In the genomic region with DNA sequence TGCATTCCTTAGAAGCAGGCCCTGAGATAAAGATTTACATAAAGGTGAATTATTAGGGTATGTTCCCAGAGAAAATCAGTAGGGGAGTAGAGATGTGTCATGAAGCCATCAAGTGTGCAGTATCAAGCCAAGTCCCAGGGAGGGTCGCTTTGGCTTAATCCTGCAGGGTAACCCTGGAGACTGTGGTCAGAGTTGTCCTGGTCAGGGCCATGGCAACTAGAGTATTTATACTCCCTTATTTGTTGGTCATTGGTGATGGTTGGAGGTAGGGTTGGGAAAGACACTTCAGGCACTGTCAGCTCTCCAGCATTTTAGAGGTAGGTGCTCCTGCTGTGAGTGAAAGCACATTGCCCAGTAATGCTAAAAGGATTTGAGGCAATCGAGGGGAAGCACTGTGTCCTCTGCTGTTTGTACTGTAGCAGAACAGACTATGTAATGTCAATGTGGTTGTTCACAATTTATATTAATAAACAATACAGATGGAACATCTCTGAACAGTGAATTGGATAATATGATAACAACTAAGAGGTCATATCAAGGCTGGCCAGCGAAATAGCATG, we compare ENCODE assay signal across 23 cellular contexts.
"Had no signal": no experiment of that assay in that cellular context is flagged by ENCODE, and none has a peak within 500 bp of the region (broad histone marks: within the 10 kb centered on the region; RNA-seq: fewer than 3 reads in every experiment).

No MANE protein-coding gene starts in this region.

- H3K27ac Mint-ChIP-seq: activated naive CD8-positive, alpha-beta T cell; activated T-helper 17 cell treated with anti-CD3 and anti-CD28 coated beads, Interleukin-2, amount 50 U/mL, for 72 hours; naive thymus-derived CD8-positive, alpha-beta T cell; neural progenitor cell; T-cell; T-helper 2 cell treated with Interferon-gamma antibody and Interleukin-4, amounts not matched to agents 5 μg/mL and 100 μg/mL, for 36 hours; WTC11 had no signal

- H3K27me3 Mint-ChIP-seq: activated naive CD8-positive, alpha-beta T cell; activated T-helper 17 cell treated with anti-CD3 and anti-CD28 coated beads, Interleukin-2, amount 50 U/mL, for 72 hours; naive thymus-derived CD8-positive, alpha-beta T cell; T-cell had no signal

- H3K27ac ChIP-seq: adrenal gland, ascending aorta, cardiac muscle cell, heart right ventricle, neural progenitor cell, upper lobe of right lung had no signal

- H3K36me3 ChIP-seq: neural progenitor cell had no signal

- H3K4me1 ChIP-seq: adrenal gland, ascending aorta, neural progenitor cell, upper lobe of right lung had no signal

- DNase-seq: activated naive CD4-positive, alpha-beta T cell; activated T-cell treated with anti-CD3 and anti-CD28 coated beads, Interleukin-2, amount 50 U/mL, for 1 hour; adrenal gland; dermis blood vessel endothelial cell; effector CD8-positive, alpha-beta T cell; erythroblast; foreskin fibroblast; heart right ventricle; islet precursor cell; left colon; naive thymus-derived CD8-positive, alpha-beta T cell; retina; stimulated activated CD4-positive, alpha-beta T cell treated with anti-CD3 and anti-CD28 coated beads, Interleukin-4, amount 100 ng/mL, for 24 hours; stimulated activated naive CD4-positive, alpha-beta T cell treated with Interleukin-2 at 50 U/mL for 16 hours; T-cell; upper lobe of right lung had no signal

- H3K4me1 Mint-ChIP-seq: activated T-helper 17 cell treated with anti-CD3 and anti-CD28 coated beads, Interleukin-2, amount 50 U/mL, for 72 hours; naive thymus-derived CD8-positive, alpha-beta T cell; WTC11 had no signal

- H3K36me3 Mint-ChIP-seq: WTC11 had no signal

- H3K9me3 Mint-ChIP-seq: activated T-helper 17 cell treated with anti-CD3 and anti-CD28 coated beads, Interleukin-2, amount 50 U/mL, for 72 hours; naive thymus-derived CD8-positive, alpha-beta T cell; neural progenitor cell; T-cell; T-helper 2 cell treated with Interferon-gamma antibody and Interleukin-4, amounts not matched to agents 5 μg/mL and 100 μg/mL, for 36 hours; WTC11 had no signal

- H3K9me3 ChIP-seq: adrenal gland, ascending aorta, heart right ventricle, upper lobe of right lung had no signal

- H3K4me3 Mint-ChIP-seq: activated naive CD8-positive, alpha-beta T cell; activated T-helper 17 cell treated with anti-CD3 and anti-CD28 coated beads, Interleukin-2, amount 50 U/mL, for 72 hours; naive thymus-derived CD8-positive, alpha-beta T cell; neural progenitor cell; T-cell; T-helper 2 cell treated with Interferon-gamma antibody and Interleukin-4, amounts not matched to agents 5 μg/mL and 100 μg/mL, for 36 hours; WTC11 had no signal

- H3K27me3 ChIP-seq: adrenal gland, ascending aorta, cardiac muscle cell, heart right ventricle, neural progenitor cell, upper lobe of right lung had no signal

- ATAC-seq: activated T-helper 17 cell treated with anti-CD3 and anti-CD28 coated beads, Interleukin-2, amount 50 U/mL, for 72 hours; heart right ventricle; left colon; naive thymus-derived CD8-positive, alpha-beta T cell; T-cell; upper lobe of right lung; WTC11 had no signal

- H3K4me3 ChIP-seq: adrenal gland, ascending aorta, cardiac muscle cell, heart right ventricle, neural progenitor cell, upper lobe of right lung had no signal
